ENCODE assay signal across 8 cellular contexts in the genomic region with DNA sequence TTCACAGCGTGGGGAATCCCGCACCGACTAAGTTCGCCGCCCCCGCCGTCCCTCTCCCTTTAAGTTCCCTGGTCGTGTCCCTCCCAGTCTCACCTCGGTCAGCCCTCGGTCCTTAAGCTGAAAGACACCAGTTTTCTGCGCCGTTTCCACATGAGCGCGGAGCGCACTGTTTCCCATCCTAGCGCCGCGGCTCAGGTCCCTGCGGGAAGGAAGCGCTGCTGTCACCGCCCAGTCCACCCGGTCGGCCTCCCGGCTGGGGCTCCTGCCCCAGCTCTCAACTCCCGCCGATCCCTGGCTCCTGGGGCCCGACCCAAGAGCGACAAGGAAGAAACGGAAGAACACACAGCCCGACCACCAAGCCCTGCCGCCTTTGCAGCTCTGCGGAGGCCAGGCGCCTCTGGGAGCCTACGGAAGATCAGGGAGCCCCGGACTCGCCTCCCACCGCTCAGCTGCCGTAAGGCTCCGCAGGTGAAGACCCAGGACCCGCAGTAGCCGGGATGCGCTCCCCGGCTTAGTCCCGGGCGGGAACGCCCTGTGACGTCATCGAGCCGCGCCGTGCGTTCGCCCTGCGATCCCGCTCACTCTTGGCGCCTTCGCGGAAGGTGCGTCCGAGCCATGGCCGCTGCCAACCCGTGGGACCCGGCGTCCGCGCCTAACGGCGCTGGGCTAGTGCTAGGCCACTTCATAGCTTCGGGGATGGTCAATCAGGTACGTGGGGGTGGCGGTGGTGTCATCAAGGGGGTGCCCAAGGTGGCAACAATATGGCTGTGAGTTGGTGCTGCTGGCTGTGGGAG. TPM values are rescaled to one million over a fixed set of nuclear protein-coding genes. Genes with fewer than 3 reads are reported as not detected.
DNase-seq lines count a peak whose midpoint lies in the region; ATAC-seq lines count a peak whose summit lies in the region.

Gene HAUS2, plus strand, starts transcription at position 581 of the 794 bp plus-strand sequence. Its CDS starts 35 bp downstream, at position 616.
Gene LRRC57, minus strand, starts transcription at position 536 of the 794 bp plus-strand sequence. Its CDS starts 359 bp downstream, at position 177.

- H3K27me3 ChIP-seq in HUES6 (ENCODE audit: control insufficient read depth, insufficient read depth, low read length) (no peaks in the 10 kb centered on the region), esophagus (ENCODE audit: control insufficient read depth in 1 of 2, insufficient read depth in 2 of 2, low read length in 2 of 2) (no peaks in the 10 kb centered on the region), mucosa of stomach (ENCODE audit: control insufficient read depth, insufficient read depth, low read length) (no peaks in the 10 kb centered on the region)

- ATAC-seq in GM21390 (IDR thresholded peaks at IDR 0.05; ENCODE audit: unreplicated experiment) = peak; percentile 75

- H3K4me3 ChIP-seq in HUES6 (ENCODE audit: low read depth, low read length) = peak within 1 kb of the TSS; percentile 87
- H3K4me3 ChIP-seq in esophagus (ENCODE audit: low read depth in 1 of 2, low read length in 2 of 2) = peak within 1 kb of the TSS; percentile 67 to 92
- H3K4me3 ChIP-seq in mucosa of stomach (ENCODE audit: low read length) = peak within 1 kb of the TSS; percentile 92

- in situ Hi-C loops in Caki2 (cut with HindIII; ENCODE audit: low pct_unique_long_range_greater_than_20kb, low sequenced_read_pairs) = no loop called here

- H3K36me3 ChIP-seq in HUES6 (ENCODE audit: control insufficient read depth, insufficient read depth, low read length) (peaks cover 12% of the 10 kb centered on the region), esophagus (ENCODE audit: control insufficient read depth in 2 of 2, insufficient read depth in 2 of 2, low read length in 1 of 2) (peaks cover 0 to 5% of the 10 kb centered on the region in 2 donors), mucosa of stomach (ENCODE audit: control insufficient read depth, insufficient read depth, low read length) (no peaks in the 10 kb centered on the region)

- H3K9me3 ChIP-seq in HUES6 (ENCODE audit: control insufficient read depth, insufficient read depth, low read depth, low read length) (no peaks in the 10 kb centered on the region), esophagus (ENCODE audit: control insufficient read depth in 2 of 2, insufficient read depth in 1 of 2, low read depth in 1 of 2, low read length in 1 of 2) (no peaks in the 10 kb centered on the region), mucosa of stomach (ENCODE audit: control insufficient read depth, low read length) (no peaks in the 10 kb centered on the region)

- H3K27ac ChIP-seq in HUES6 (ENCODE audit: low read depth, low read length) = peak within 1 kb of the TSS; percentile 53
- peak within 1 kb of the TSS; percentile 79 to 92 for H3K27ac ChIP-seq in esophagus (ENCODE audit: low read depth in 2 of 2, low read length in 1 of 2)

- peak within 1 kb of the TSS; percentile 84 for H3K9ac ChIP-seq in HUES6 (ENCODE audit: low read length)
- H3K9ac ChIP-seq in mucosa of stomach (ENCODE audit: low read length) = peak within 1 kb of the TSS; percentile 99

- WGBS in esophagus, 2 donors = 0% methylated on average over 71 of the region's 71 CpGs

- DNase-seq in Caki2 (ENCODE audit: low read depth) = peak; percentile 83
- DNase-seq in OCI-M2 (lab: John Stamatoyannopoulos, UW; ENCODE audit: unreplicated experiment) = peak; percentile 33
- DNase-seq in activated T-cell treated with anti-CD3 and anti-CD28 coated beads, Interleukin-2, amount 50 U/mL, for 1 hour = peak; percentile 92
- peak; percentile 95 for DNase-seq in stimulated activated CD8-positive, alpha-beta memory T cell treated with anti-CD3 and anti-CD28 coated beads, Interleukin-4, amount 100 ng/mL, for 48 hours

- H3K4me1 ChIP-seq in HUES6 (ENCODE audit: control insufficient read depth, insufficient read depth, low read length) = peaks cover 8% of the 10 kb centered on the region
- no peaks in the 10 kb centered on the region for H3K4me1 ChIP-seq in esophagus (ENCODE audit: control insufficient read depth in 2 of 2, insufficient read depth in 2 of 2, low read length in 1 of 2)
- H3K4me1 ChIP-seq in mucosa of stomach (ENCODE audit: control insufficient read depth, insufficient read depth, low read length) = peaks cover 7% of the 10 kb centered on the region

RNA-seq across cellular contexts. Expression of gene HAUS2, which starts in this region (rescaled TPM):
- total RNA-seq in Caki2 (2014; rRNA removed; shearing (Covaris generic); ENCODE audit: low replicate concordance) = 25.0 and 26.2 TPM in 2 replicates
- 1 to 10 TPM; 6.7 to 8.1 TPM for polyA plus RNA-seq in esophagus

RNA-seq across cellular contexts. Expression of gene LRRC57, which starts in this region (rescaled TPM):
- 9.3 and 22.5 TPM in 2 replicates for total RNA-seq in Caki2 (2014; rRNA removed; shearing (Covaris generic); ENCODE audit: low replicate concordance)
- 1 to 10 TPM; 5.7 to 7.5 TPM for polyA plus RNA-seq in esophagus

Comparison
In these comparisons a context has a peak if more than half of its experiments do, and no peak if none do; other contexts are left out.
1. Peak in every context shown above with its lines: DNase-seq, ATAC-seq, H3K4me3 ChIP-seq and H3K27ac ChIP-seq.
2. DNase-seq: peak in every context shown above with its lines; median percentile 95 in stimulated activated CD8-positive, alpha-beta memory T cell treated with anti-CD3 and anti-CD28 coated beads, Interleukin-4, amount 100 ng/mL, for 48 hours; 92 in activated T-cell treated with anti-CD3 and anti-CD28 coated beads, Interleukin-2, amount 50 U/mL, for 1 hour; 83 in Caki2; 33 in OCI-M2.